1 cellular context compared by ENCODE assay signal in genomic region chr10:75206638-75207037, GRCh38.
TF ChIP-seq lines count a peak whose summit lies in the region.

No MANE protein-coding gene starts in this region.

TF ChIP-seq in K562, 482 proteins besides CTCF, POLR2A, EP300 and RAD21:
- TF ChIP-seq MLLT1 (IDR thresholded peaks at IDR 0.05), result 0 out of 4 replicates have a peak, but pooled peaks of 1 of the 2 experiments have one; percentile 38
- TF ChIP-seq EGR1 (conservative IDR thresholded peaks at IDR 0.05), result peak; percentile 45
- TF ChIP-seq ZNF384 (IDR thresholded peaks at IDR 0.05; ENCODE audit: low read depth, low read length), result peak; percentile 57; the same call in 1 of the 2 replicates
- TF ChIP-seq HLTF (IDR thresholded peaks at IDR 0.05), result 0 out of 2 replicates have a peak, but pooled peaks have one; percentile 29
- TF ChIP-seq YBX1 (IDR thresholded peaks at IDR 0.05), result 0 out of 2 replicates have a peak, but pooled peaks have one; percentile 28
- TF ChIP-seq ZBTB33 (CRISPR knock-in tag; IDR thresholded peaks at IDR 0.05), result 0 out of 2 replicates have a peak, but pooled peaks have one; percentile 26
TF ChIP-seq in K562: peak in this region for 6; not testable (repeated sequence) for 476.
